In genomic region chr13:30466841-30467252, GRCh38 we compare ENCODE assay signal across 9 cellular contexts. TPM values are rescaled to one million over a fixed set of nuclear protein-coding genes. Genes with fewer than 3 reads are reported as not detected.
A peak's percentile ranks its signal among the peaks of the same experiment; 100 is the strongest.
DNase-seq lines count a peak whose midpoint lies in the region; ATAC-seq, FAIRE-seq and TF ChIP-seq lines count a peak whose summit lies in the region.
"Had no signal": no experiment of that assay in that cellular context is flagged by ENCODE, and none has a peak within 500 bp of the region (broad histone marks: within the 10 kb centered on the region; RNA-seq: fewer than 3 reads in every experiment).

No MANE protein-coding gene starts in this region.

- 31% methylated on average over 4 of the region's 4 CpGs for WGBS in HepG2 (ENCODE audit: low lambda C conversion rate)
- 63% methylated on average over 2 of the region's 4 CpGs for WGBS in right lobe of liver (ENCODE audit: insufficient coverage, low coverage, low lambda C conversion rate, missing lambda C conversion rate)

- DNase-seq in HepG2 (ENCODE audit: low spot score) (no peak), right lobe of liver (no peak), NT2/D1 (ENCODE audit: low read depth, low spot score) (no peak), astrocyte of the spinal cord (ENCODE audit: low read depth, low spot score) (peak; percentile 27), GOT3 (lab: John Stamatoyannopoulos, UW) (no peak), left colon (no peak)
- DNase-seq in stimulated activated CD4-positive, alpha-beta T cell treated with anti-CD3 and anti-CD28 coated beads, Interleukin-2, amount 100 ng/mL, for 24 hours, result no peak
- DNase-seq in stimulated activated CD4-positive, alpha-beta T cell treated with anti-CD3 and anti-CD28 coated beads, Interleukin-12 subunit alpha, Interleukin-12 subunit beta, amount 100 ng/mL, for 4 hours, result no peak

- no peak for TF ChIP-seq POLR2A in HepG2 (IDR thresholded peaks at IDR 0.05; ENCODE audit: insufficient read depth in 1 of 2, low read depth in 2 of 2, low read length in 2 of 2)
- no peak for TF ChIP-seq POLR2A in right lobe of liver (IDR thresholded peaks at IDR 0.05)

- peaks cover 22% of the 10 kb centered on the region for H3K79me2 ChIP-seq in HepG2 (ENCODE audit: insufficient read depth, low read length)

- in situ Hi-C loops in HepG2 (cut with HindIII; ENCODE audit: extremely low pct_ligation_motif_present, low pct_unique_long_range_greater_than_20kb), result no loop called here
- in situ Hi-C loops in astrocyte of the spinal cord (cut with HindIII; ENCODE audit: low sequenced_read_pairs), result no loop called here

- H3K4me1 ChIP-seq in HepG2 (ENCODE audit: insufficient read depth, low read length) (peaks cover 27% of the 10 kb centered on the region), right lobe of liver (peaks cover 0 to 23% (median 9%) of the 10 kb centered on the region in 4 donors), NT2/D1 (ENCODE audit: insufficient read depth, insufficient read length) (no peaks in the 10 kb centered on the region)

- no peak overlapping the region for H2AFZ ChIP-seq in HepG2 (ENCODE audit: low read length)

- TF ChIP-seq CTCF in HepG2 (CRISPR knock-in tag; IDR thresholded peaks at IDR 0.05) (no peak), right lobe of liver (IDR thresholded peaks at IDR 0.05) (no peak), astrocyte of the spinal cord (IDR thresholded peaks at IDR 0.05; ENCODE audit: low read depth, low read length) (no peak)

- H3K4me3 ChIP-seq in HepG2 (replicated peaks in 1 of 3; ENCODE audit: insufficient read depth in 1 of 3, low read depth in 2 of 3, low read length in 3 of 3) (peak overlapping the region in 2 of 3 experiments; percentile 13 to 69; a peak in 2 of 6 replicates), right lobe of liver (no peak overlapping the region), NT2/D1 (ENCODE audit: insufficient read length, low read depth) (no peak overlapping the region), astrocyte of the spinal cord (ENCODE audit: low read depth, low read length) (no peak overlapping the region)

- H3K9me3 ChIP-seq in HepG2 (ENCODE audit: low read length) (no peaks in the 10 kb centered on the region), right lobe of liver (no peaks in the 10 kb centered on the region), NT2/D1 (ENCODE audit: insufficient read depth, low read length) (no peaks in the 10 kb centered on the region)
- H3K9me3 ChIP-seq: thoracic aorta had no signal

- TF ChIP-seq EP300 in HepG2 (IDR thresholded peaks at IDR 0.05; ENCODE audit: low read depth in 2 of 2, low read length in 2 of 2) (no peak), HepG2 (CRISPR knock-in tag; IDR thresholded peaks at IDR 0.05; ENCODE audit: borderline replicate concordance) (no peak)

- TF ChIP-seq RAD21 in HepG2 (CRISPR knock-in tag; IDR thresholded peaks at IDR 0.05), result no peak

- CTCF ChIA-PET in HepG2 (lab: Yijun Ruan, JAX; ENCODE audit: low intra/inter-chr PET ratio, low total read pairs), result no interaction called here

- FAIRE-seq in HepG2 (lab: Jason Lieb, UNC), result no peak

- no TSS peak for BruUV-seq in HepG2 (replicated peaks; lab: Mats Ljungman, UMichigan)

- H4K20me1 ChIP-seq in HepG2 (ENCODE audit: insufficient read depth, low read length), result peaks cover 4% of the 10 kb centered on the region; the same call in 1 of the 2 replicates

- peak overlapping the region; percentile 93 for H3K4me2 ChIP-seq in HepG2 (ENCODE audit: low read depth, low read length)

- H3K9ac ChIP-seq in HepG2 (ENCODE audit: insufficient read depth, low read depth, low read length) (peak overlapping the region; percentile 74), NT2/D1 (ENCODE audit: insufficient read length, low read depth) (peak overlapping the region; percentile 76)

- H3K36me3 ChIP-seq in HepG2 (replicated peaks in 1 of 2; ENCODE audit: control insufficient read depth in 1 of 2, insufficient read depth in 2 of 2, low read length in 2 of 2) (peaks cover 0 to 13% of the 10 kb centered on the region in 2 experiments; a peak in 3 of 5 replicates), right lobe of liver (peaks cover 0 to 13% (median 6%) of the 10 kb centered on the region in 4 donors), NT2/D1 (ENCODE audit: insufficient read depth, insufficient read length, low read length) (peaks cover 24% of the 10 kb centered on the region)

- no peak overlapping the region for H3K27ac ChIP-seq in HepG2 (ENCODE audit: extremely low read length, insufficient read depth, low read length)
- no peak overlapping the region for H3K27ac ChIP-seq in right lobe of liver
- H3K27ac ChIP-seq: thoracic aorta had no signal

- ATAC-seq in HepG2 (no peak), right lobe of liver (no peak), left colon (no peak)

- POLR2A ChIA-PET in HepG2 (lab: Yijun Ruan, JAX), result no interaction called here

- no peaks in the 10 kb centered on the region; a peak in 2 of 5 replicates for H3K27me3 ChIP-seq in HepG2 (ENCODE audit: control insufficient read depth in 1 of 2, insufficient read depth in 2 of 2, low read length in 2 of 2)
- no peaks in the 10 kb centered on the region for H3K27me3 ChIP-seq in right lobe of liver
- no peaks in the 10 kb centered on the region for H3K27me3 ChIP-seq in NT2/D1 (ENCODE audit: insufficient read depth, insufficient read length)

- intact Hi-C loops in HepG2 (cut with micrococcal nuclease; ENCODE audit: unreplicated experiment) (no loop called here), right lobe of liver (cut with DNase I) (no loop called here), left colon (cut with DNase I, micrococcal nuclease) (loop anchor here in 1 of 2 donors (10.0 kb wide), 2 partner anchors 108 to 148 kb away; partner anchors contain the start of gene USPL1)

TF ChIP-seq in HepG2, 621 proteins besides CTCF, POLR2A, EP300 and RAD21:
- no peak for TF ChIP-seq NCOA5 (CRISPR knock-in tag; IDR thresholded peaks at IDR 0.05)
- no peak for TF ChIP-seq CHCHD3 (CRISPR knock-in tag; IDR thresholded peaks at IDR 0.05)
- TF ChIP-seq IRF2 (CRISPR knock-in tag; IDR thresholded peaks at IDR 0.05), result no peak
- no peak for TF ChIP-seq STAT5B (CRISPR knock-in tag; IDR thresholded peaks at IDR 0.05)
- TF ChIP-seq CAMTA2 (CRISPR knock-in tag; IDR thresholded peaks at IDR 0.05; ENCODE audit: borderline replicate concordance), result no peak
- no peak for TF ChIP-seq LCORL (IDR thresholded peaks at IDR 0.05)
- no peak for TF ChIP-seq LCORL (CRISPR knock-in tag; IDR thresholded peaks at IDR 0.05)

RNA-seq across cellular contexts. Expression of gene HMGB1, which starts 1.1 kb away (rescaled TPM):
- total RNA-seq in HepG2 (2016; rRNA removed; fragmentation: Illumina TruSeq; extraction: Trizol), result 584 and 878 TPM in 2 replicates
- total RNA-seq in HepG2 (2016; cell fraction: cytosol; rRNA removed; fragmentation: Illumina TruSeq; extraction: Trizol; ENCODE audit: low read depth), result 61.2 and 63.8 TPM in 2 replicates
- total RNA-seq in HepG2 (2016; cell fraction: insoluble cytoplasmic fraction; rRNA removed; fragmentation: Illumina TruSeq; extraction: Trizol), result 597 and 915 TPM in 2 replicates
- total RNA-seq in HepG2 (2016; cell fraction: membrane; rRNA removed; fragmentation: Illumina TruSeq; extraction: Trizol), result 106 and 121 TPM in 2 replicates
- 324 and 333 TPM in 2 replicates for total RNA-seq in HepG2 (2016; cell fraction: nucleus; rRNA removed; fragmentation: Illumina TruSeq; extraction: Trizol)
- 71.6 and 115 TPM in 2 replicates for polyA plus RNA-seq in HepG2 (2011; rRNA removed)
- polyA plus RNA-seq in HepG2 (2011; cell fraction: cytosol; rRNA removed), result 48.0 and 59.3 TPM in 2 replicates
- polyA plus RNA-seq in HepG2 (2011; cell fraction: nucleus; rRNA removed), result 61.9 and 98.4 TPM in 2 replicates
- polyA plus RNA-seq in HepG2 (2012), result 207 and 262 TPM in 2 replicates
- 68.2 and 69.4 TPM in 2 replicates for polyA plus RNA-seq in HepG2 (2016; cell fraction: cytosol; fragmentation: Illumina TruSeq; extraction: Trizol; ENCODE audit: low read depth)
- polyA plus RNA-seq in HepG2 (2016; cell fraction: insoluble cytoplasmic fraction; fragmentation: Illumina TruSeq; extraction: Trizol; ENCODE audit: low read depth), result 1,007 and 1,107 TPM in 2 replicates
- 98.1 and 108 TPM in 2 replicates for polyA plus RNA-seq in HepG2 (2016; cell fraction: membrane; fragmentation: Illumina TruSeq; extraction: Trizol; ENCODE audit: low read depth)
- 458 and 467 TPM in 2 replicates for polyA plus RNA-seq in HepG2 (2016; cell fraction: nucleus; fragmentation: Illumina TruSeq; extraction: Trizol; ENCODE audit: insufficient read depth, low read depth)
- 9.9 and 20.1 TPM in 2 replicates for polyA minus RNA-seq in HepG2 (2011; rRNA and poly(A)+ RNA removed; ENCODE audit: low replicate concordance)
- 59.9 and 62.9 TPM in 2 replicates for polyA minus RNA-seq in HepG2 (2011; cell fraction: cytosol; rRNA and poly(A)+ RNA removed)
- 145 and 175 TPM in 2 replicates for polyA minus RNA-seq in HepG2 (2011; cell fraction: nucleus; rRNA and poly(A)+ RNA removed)
- 100 to 1,000 TPM in 3 of 6 experiments, 10 to 100 TPM in 3; 80.6 to 167 (median 107) TPM for total RNA-seq in right lobe of liver
- total RNA-seq in left colon, result 100 to 1,000 TPM; 209 to 212 TPM

RNA-seq across cellular contexts. Expression of gene UBE2L5, which starts 44.6 kb away (rescaled TPM):
- total RNA-seq in HepG2 (2016; rRNA removed; fragmentation: Illumina TruSeq; extraction: Trizol) (0.13 and 0.22 TPM in 2 replicates), right lobe of liver (not detected), left colon (not detected)
- total RNA-seq in HepG2 (2016; cell fraction: cytosol; rRNA removed; fragmentation: Illumina TruSeq; extraction: Trizol; ENCODE audit: low read depth), result not detected in 2 replicates
- total RNA-seq in HepG2 (2016; cell fraction: insoluble cytoplasmic fraction; rRNA removed; fragmentation: Illumina TruSeq; extraction: Trizol), result not detected in 2 replicates
- not detected in 2 replicates for total RNA-seq in HepG2 (2016; cell fraction: membrane; rRNA removed; fragmentation: Illumina TruSeq; extraction: Trizol)
- total RNA-seq in HepG2 (2016; cell fraction: nucleus; rRNA removed; fragmentation: Illumina TruSeq; extraction: Trizol), result not detected in 2 replicates
- polyA plus RNA-seq in HepG2 (2011; rRNA removed), result not detected in 2 replicates
- polyA plus RNA-seq in HepG2 (2011; cell fraction: cytosol; rRNA removed), result not detected in 2 replicates
- not detected in 2 replicates for polyA plus RNA-seq in HepG2 (2011; cell fraction: nucleus; rRNA removed)
- polyA plus RNA-seq in HepG2 (2012), result 0.43 and 3.2 TPM in 2 replicates
- not detected in 2 replicates for polyA plus RNA-seq in HepG2 (2016; cell fraction: cytosol; fragmentation: Illumina TruSeq; extraction: Trizol; ENCODE audit: low read depth)
- 1.0 TPM in 1 of 2 replicates, not detected in the other for polyA plus RNA-seq in HepG2 (2016; cell fraction: insoluble cytoplasmic fraction; fragmentation: Illumina TruSeq; extraction: Trizol; ENCODE audit: low read depth)
- polyA plus RNA-seq in HepG2 (2016; cell fraction: membrane; fragmentation: Illumina TruSeq; extraction: Trizol; ENCODE audit: low read depth), result not detected in 2 replicates
- not detected in 2 replicates for polyA plus RNA-seq in HepG2 (2016; cell fraction: nucleus; fragmentation: Illumina TruSeq; extraction: Trizol; ENCODE audit: insufficient read depth, low read depth)
- polyA minus RNA-seq in HepG2 (2011; rRNA and poly(A)+ RNA removed; ENCODE audit: low replicate concordance), result not detected in 2 replicates
- polyA minus RNA-seq in HepG2 (2011; cell fraction: cytosol; rRNA and poly(A)+ RNA removed), result not detected in 2 replicates
- not detected in 2 replicates for polyA minus RNA-seq in HepG2 (2011; cell fraction: nucleus; rRNA and poly(A)+ RNA removed)

Comparison
In these comparisons a context has a peak if more than half of its experiments do, and no peak if none do; other contexts are left out.
1. H3K4me3 ChIP-seq: peak in HepG2 (2 of 3); none in right lobe of liver (0 of 3), NT2/D1 (single experiment) and astrocyte of the spinal cord (single experiment).